Comparison of ENCODE assay signal across 12 cellular contexts in genomic region chr6:149861603-149862423, GRCh38. TPM values are rescaled to one million over a fixed set of nuclear protein-coding genes. Genes with fewer than 3 reads are reported as not detected.
DNase-seq lines count a peak whose midpoint lies in the region; TF ChIP-seq lines count a peak whose summit lies in the region.
"Had no signal": no experiment of that assay in that cellular context is flagged by ENCODE, and none has a peak within 500 bp of the region (broad histone marks: within the 10 kb centered on the region; RNA-seq: fewer than 3 reads in every experiment).

No MANE protein-coding gene starts in this region.

- peaks cover 51% of the 10 kb centered on the region for H3K79me2 ChIP-seq in hepatocyte

- H2AFZ ChIP-seq in hepatocyte: no peak overlapping the region

- H3K4me3 Mint-ChIP-seq in MCF 10A (ENCODE audit: unreplicated experiment): peak overlapping the region; percentile 90
- H3K4me3 Mint-ChIP-seq in activated T-helper 1 cell treated with anti-CD3 and anti-CD28 coated beads, Interleukin-12 subunit alpha, Interleukin-12 subunit beta, Interleukin-2, Interleukin-4 antibody, amounts not matched to agents 30 ng/mL and 10 ng/mL and 1 ng/mL, durations not matched to agents 14 hours and 24 hours and 36 hours: peak overlapping the region; percentile 57

- no peaks in the 10 kb centered on the region for H3K36me3 Mint-ChIP-seq in MCF 10A (ENCODE audit: insufficient read depth, unreplicated experiment)
- H3K36me3 Mint-ChIP-seq in activated T-helper 1 cell treated with anti-CD3 and anti-CD28 coated beads, Interleukin-12 subunit alpha, Interleukin-12 subunit beta, Interleukin-2, Interleukin-4 antibody, amounts not matched to agents 30 ng/mL and 10 ng/mL and 1 ng/mL, durations not matched to agents 14 hours and 24 hours and 36 hours (ENCODE audit: low read depth): no peaks in the 10 kb centered on the region

- TF ChIP-seq CTCF in MCF 10A (IDR thresholded peaks at IDR 0.05; ENCODE audit: unreplicated experiment) (no peak), breast epithelium (IDR thresholded peaks at IDR 0.05) (no peak), hepatocyte (IDR thresholded peaks at IDR 0.05; ENCODE audit: poor library complexity) (no peak), thyroid gland (IDR thresholded peaks at IDR 0.05) (no peak)

- H3K27ac Mint-ChIP-seq in MCF 10A (ENCODE audit: low read depth, unreplicated experiment): peak overlapping the region; percentile 96
- H3K27ac Mint-ChIP-seq in activated T-helper 1 cell treated with anti-CD3 and anti-CD28 coated beads, Interleukin-12 subunit alpha, Interleukin-12 subunit beta, Interleukin-2, Interleukin-4 antibody, amounts not matched to agents 30 ng/mL and 10 ng/mL and 1 ng/mL, durations not matched to agents 14 hours and 24 hours and 36 hours: no peak overlapping the region

- no peaks in the 10 kb centered on the region for H3K9me2 ChIP-seq in hepatocyte (replicated peaks; ENCODE audit: insufficient read depth)

- no peaks in the 10 kb centered on the region for H3K27me3 Mint-ChIP-seq in MCF 10A (ENCODE audit: insufficient read depth, unreplicated experiment)
- H3K27me3 Mint-ChIP-seq in activated T-helper 1 cell treated with anti-CD3 and anti-CD28 coated beads, Interleukin-12 subunit alpha, Interleukin-12 subunit beta, Interleukin-2, Interleukin-4 antibody, amounts not matched to agents 30 ng/mL and 10 ng/mL and 1 ng/mL, durations not matched to agents 14 hours and 24 hours and 36 hours (ENCODE audit: insufficient read depth): peaks cover 29% of the 10 kb centered on the region

- H3K27ac ChIP-seq in breast epithelium: peak overlapping the region in 1 of 2 donors; percentile 96
- no peak overlapping the region for H3K27ac ChIP-seq in hepatocyte
- H3K27ac ChIP-seq in thyroid gland: peak overlapping the region in 2 of 3 donors; percentile 79 to 98

- no peaks in the 10 kb centered on the region for H4K20me1 ChIP-seq in hepatocyte (ENCODE audit: insufficient read depth, poor library complexity, severe bottlenecking)

- no peaks in the 10 kb centered on the region for H3K9me3 Mint-ChIP-seq in MCF 10A (ENCODE audit: unreplicated experiment)
- no peaks in the 10 kb centered on the region for H3K9me3 Mint-ChIP-seq in activated T-helper 1 cell treated with anti-CD3 and anti-CD28 coated beads, Interleukin-12 subunit alpha, Interleukin-12 subunit beta, Interleukin-2, Interleukin-4 antibody, amounts not matched to agents 30 ng/mL and 10 ng/mL and 1 ng/mL, durations not matched to agents 14 hours and 24 hours and 36 hours

- H3K4me2 ChIP-seq in hepatocyte: peak overlapping the region; percentile 96

- peaks cover 51% of the 10 kb centered on the region for H3K4me1 Mint-ChIP-seq in MCF 10A (ENCODE audit: insufficient read depth, unreplicated experiment)
- H3K4me1 Mint-ChIP-seq in activated T-helper 1 cell treated with anti-CD3 and anti-CD28 coated beads, Interleukin-12 subunit alpha, Interleukin-12 subunit beta, Interleukin-2, Interleukin-4 antibody, amounts not matched to agents 30 ng/mL and 10 ng/mL and 1 ng/mL, durations not matched to agents 14 hours and 24 hours and 36 hours (ENCODE audit: low read depth): peaks cover 35% of the 10 kb centered on the region

- H3K4me1 ChIP-seq in breast epithelium (no peaks in the 10 kb centered on the region), hepatocyte (ENCODE audit: insufficient read depth) (peaks cover 25% of the 10 kb centered on the region), thyroid gland (peaks cover 26 to 31% of the 10 kb centered on the region in 2 donors)

- H3K36me3 ChIP-seq in breast epithelium (no peaks in the 10 kb centered on the region), hepatocyte (replicated peaks; ENCODE audit: insufficient read depth, low read depth) (no peaks in the 10 kb centered on the region), thyroid gland (no peaks in the 10 kb centered on the region)
- H3K36me3 ChIP-seq: adrenal gland, tibial nerve had no signal

- TF ChIP-seq POLR2A in breast epithelium (IDR thresholded peaks at IDR 0.05) (no peak), thyroid gland (IDR thresholded peaks at IDR 0.05) (no peak)

- CTCF ChIA-PET in MCF 10A (lab: Yijun Ruan, JAX): interaction anchor here (1.2 to 3.0 kb wide), 4 partner anchors 14 to 62 kb away, joined by 3 to 18 read pairs (median 4); no protein-coding TSS in a partner anchor

- DNase-seq in MCF 10A (ENCODE audit: unreplicated experiment) (no peak), breast epithelium (ENCODE audit: low spot score in 2 of 2) (no peak), hepatocyte (ENCODE audit: low spot score) (no peak), thyroid gland (no peak), NCI-H1105 (lab: John Stamatoyannopoulos, UW) (no peak), NOMO-1 treated with dmso at 0.1 percent for 144 hours (lab: John Stamatoyannopoulos, UW; ENCODE audit: unreplicated experiment) (no peak), NCI-H2107 (lab: John Stamatoyannopoulos, UW) (no peak)
- no peak for DNase-seq in activated T-helper 1 cell treated with anti-CD3 and anti-CD28 coated beads, Interleukin-12 subunit alpha, Interleukin-12 subunit beta, Interleukin-2, Interleukin-4 antibody, amounts not matched to agents 30 ng/mL and 10 ng/mL and 1 ng/mL, durations not matched to agents 14 hours and 24 hours and 36 hours (ENCODE audit: low spot score)
- DNase-seq: NCI-H510A treated with DMSO at 0.1 percent for 48 hours; stimulated activated CD4-positive, alpha-beta T cell treated with anti-CD3 and anti-CD28 coated beads, Interleukin-2, amount 100 ng/mL, for 48 hours had no signal

- POLR2A ChIA-PET in MCF 10A (lab: Yijun Ruan, JAX): interaction anchor here (1.0 to 13.6 kb wide), 6 partner anchors 20 to 144 kb away, joined by 3 to 255 read pairs (median 11); partner anchors contain the start of gene LATS1

- intact Hi-C loops in MCF 10A (cut with micrococcal nuclease) (loop anchor here (2.0 to 10.0 kb wide), 2 partner anchors 29 to 137 kb away; no protein-coding TSS in a partner anchor), breast epithelium (cut with DNase I; ENCODE audit: low total_unique reads) (no loop called here), thyroid gland (cut with DNase I) (loop anchor here (10.0 kb wide), 1 partner anchor 297 kb away; the partner anchor contains the start of gene GINM1)
- intact Hi-C loops in activated T-helper 1 cell treated with anti-CD3 and anti-CD28 coated beads, Interleukin-12 subunit alpha, Interleukin-12 subunit beta, Interleukin-2, Interleukin-4 antibody, amounts not matched to agents 30 ng/mL and 10 ng/mL and 1 ng/mL, durations not matched to agents 14 hours and 24 hours and 36 hours (cut with micrococcal nuclease): no loop called here

- 80% methylated on average over 14 of the region's 14 CpGs for WGBS in hepatocyte (ENCODE audit: low lambda C conversion rate, missing lambda C conversion rate)
- WGBS in thyroid gland, 2 donors: 74 to 78% methylated on average over 14 of the region's 14 CpGs

- BruUV-seq in MCF 10A (replicated peaks; lab: Mats Ljungman, UMichigan): no TSS peak

- H3K27me3 ChIP-seq in breast epithelium (no peaks in the 10 kb centered on the region), hepatocyte (no peaks in the 10 kb centered on the region), thyroid gland (no peaks in the 10 kb centered on the region)
- H3K27me3 ChIP-seq: adrenal gland, tibial nerve had no signal

- H3K4me3 ChIP-seq in breast epithelium (peak overlapping the region in 1 of 3 donors; percentile 10), hepatocyte (no peak overlapping the region), thyroid gland (replicated peaks in 1 of 3) (no peak overlapping the region)

- H3K9me3 ChIP-seq in breast epithelium: no peaks in the 10 kb centered on the region
- H3K9me3 ChIP-seq in hepatocyte (ENCODE audit: low read depth): no peaks in the 10 kb centered on the region
- no peaks in the 10 kb centered on the region for H3K9me3 ChIP-seq in thyroid gland
- H3K9me3 ChIP-seq: adrenal gland, tibial nerve had no signal

RNA-seq across cellular contexts. Expression of gene LRP11, which starts 2.3 kb away (rescaled TPM):
- total RNA-seq in MCF 10A (2022) (38.1 and 46.1 TPM in 2 replicates), breast epithelium (10 to 100 TPM; 30.6 to 44.9 (median 35.8) TPM), hepatocyte (33.6 and 46.8 TPM in 2 replicates), thyroid gland (10 to 100 TPM; 39.4 to 76.8 (median 57.2) TPM)
- total RNA-seq in activated T-helper 1 cell treated with anti-CD3 and anti-CD28 coated beads, Interleukin-12 subunit alpha, Interleukin-12 subunit beta, Interleukin-2, Interleukin-4 antibody, amounts not matched to agents 30 ng/mL and 10 ng/mL and 1 ng/mL, durations not matched to agents 14 hours and 24 hours and 36 hours: 3.5 and 5.1 TPM in 2 replicates
- polyA plus RNA-seq in hepatocyte: 28.1 and 35.4 TPM in 2 replicates

RNA-seq across cellular contexts. Expression of gene RAET1E, which starts 36.1 kb away (rescaled TPM):
- 28.9 and 37.6 TPM in 2 replicates for total RNA-seq in MCF 10A (2022)
- total RNA-seq in breast epithelium: 1 to 10 TPM in 1 of 3 donors, not detected in 2; 2.0 TPM
- not detected in 2 replicates for total RNA-seq in activated T-helper 1 cell treated with anti-CD3 and anti-CD28 coated beads, Interleukin-12 subunit alpha, Interleukin-12 subunit beta, Interleukin-2, Interleukin-4 antibody, amounts not matched to agents 30 ng/mL and 10 ng/mL and 1 ng/mL, durations not matched to agents 14 hours and 24 hours and 36 hours
- 0.28 TPM in 1 of 2 replicates, not detected in the other for total RNA-seq in hepatocyte
- polyA plus RNA-seq in hepatocyte: 0.44 TPM in 1 of 2 replicates, not detected in the other
- total RNA-seq in thyroid gland: 1 to 10 TPM in 1 of 4 donors, not detected in 3; 1.7 TPM

Comparison
In these comparisons a context has a peak if more than half of its experiments do, and no peak if none do; other contexts are left out.
1. intact Hi-C loops: an anchor here in MCF 10A (2.0 to 10.0 kb wide) and thyroid gland (10.0 kb wide); none called in breast epithelium and activated T-helper 1 cell treated with anti-CD3 and anti-CD28 coated beads, Interleukin-12 subunit alpha, Interleukin-12 subunit beta, Interleukin-2, Interleukin-4 antibody, amounts not matched to agents 30 ng/mL and 10 ng/mL and 1 ng/mL, durations not matched to agents 14 hours and 24 hours and 36 hours.